Comparison of ENCODE assay signal across 8 cellular contexts in genomic region chr2:23940262-23940975, GRCh38. TPM values are rescaled to one million over a fixed set of nuclear protein-coding genes. Genes with fewer than 3 reads are reported as not detected.
DNase-seq lines count a peak whose midpoint lies in the region; ATAC-seq and TF ChIP-seq lines count a peak whose summit lies in the region.

UBXN2A (plus strand) TSS chr2:23940463; CDS start chr2:23958315, 17,852 bp downstream.

- H3K4me3 Mint-ChIP-seq in activated CD8-positive, alpha-beta memory T cell treated with anti-CD3 and anti-CD28 coated beads, Interleukin-2, amount 10 ng/mL, durations not matched to agents 7 days and 5 days: peak within 1 kb of the TSS; percentile 86
- H3K4me3 Mint-ChIP-seq in endothelial cell (ENCODE audit: unreplicated experiment): peak within 1 kb of the TSS; percentile 99
- peak within 1 kb of the TSS; percentile 93 for H3K4me3 Mint-ChIP-seq in mesothelial cell of epicardium

- CTCF ChIA-PET in activated CD8-positive, alpha-beta memory T cell treated with anti-CD3 and anti-CD28 coated beads, Interleukin-2, amount 10 ng/mL, durations not matched to agents 7 days and 5 days (lab: Charles Lee): interaction anchor here (1.3 to 4.9 kb wide), 3 partner anchors 12 to 116 kb away, joined by 3 to 66 read pairs (median 4); partner anchors contain the start of gene ATAD2B

- no peaks in the 10 kb centered on the region for H3K9me3 Mint-ChIP-seq in activated CD8-positive, alpha-beta memory T cell treated with anti-CD3 and anti-CD28 coated beads, Interleukin-2, amount 10 ng/mL, durations not matched to agents 7 days and 5 days (ENCODE audit: low read depth)
- H3K9me3 Mint-ChIP-seq in endothelial cell (ENCODE audit: unreplicated experiment): no peaks in the 10 kb centered on the region
- no peaks in the 10 kb centered on the region for H3K9me3 Mint-ChIP-seq in mesothelial cell of epicardium

- H3K27ac Mint-ChIP-seq in activated CD8-positive, alpha-beta memory T cell treated with anti-CD3 and anti-CD28 coated beads, Interleukin-2, amount 10 ng/mL, durations not matched to agents 7 days and 5 days: peak within 1 kb of the TSS; percentile 93
- H3K27ac Mint-ChIP-seq in endothelial cell (ENCODE audit: unreplicated experiment) (peak within 1 kb of the TSS; percentile 83), mesothelial cell of epicardium (peak within 1 kb of the TSS; percentile 98)

- H3K36me3 Mint-ChIP-seq in activated CD8-positive, alpha-beta memory T cell treated with anti-CD3 and anti-CD28 coated beads, Interleukin-2, amount 10 ng/mL, durations not matched to agents 7 days and 5 days: peaks cover 12% of the 10 kb centered on the region
- peaks cover 11% of the 10 kb centered on the region for H3K36me3 Mint-ChIP-seq in endothelial cell (ENCODE audit: low read depth, unreplicated experiment)
- H3K36me3 Mint-ChIP-seq in mesothelial cell of epicardium: peaks cover 8% of the 10 kb centered on the region

- TF ChIP-seq CTCF in endothelial cell (IDR thresholded peaks at IDR 0.05; ENCODE audit: unreplicated experiment) (no peak), mesothelial cell of epicardium (IDR thresholded peaks at IDR 0.05; ENCODE audit: unreplicated experiment) (no peak)

- H3K4me1 Mint-ChIP-seq in activated CD8-positive, alpha-beta memory T cell treated with anti-CD3 and anti-CD28 coated beads, Interleukin-2, amount 10 ng/mL, durations not matched to agents 7 days and 5 days: peaks cover 25% of the 10 kb centered on the region
- peaks cover 18% of the 10 kb centered on the region for H3K4me1 Mint-ChIP-seq in endothelial cell (ENCODE audit: unreplicated experiment)
- H3K4me1 Mint-ChIP-seq in mesothelial cell of epicardium: peaks cover 28% of the 10 kb centered on the region

- peaks cover 14% of the 10 kb centered on the region for H3K27me3 Mint-ChIP-seq in activated CD8-positive, alpha-beta memory T cell treated with anti-CD3 and anti-CD28 coated beads, Interleukin-2, amount 10 ng/mL, durations not matched to agents 7 days and 5 days
- H3K27me3 Mint-ChIP-seq in endothelial cell (ENCODE audit: unreplicated experiment) (peaks cover 2% of the 10 kb centered on the region), mesothelial cell of epicardium (ENCODE audit: low read depth) (no peaks in the 10 kb centered on the region)

- ATAC-seq in GM19438 (IDR thresholded peaks at IDR 0.05; ENCODE audit: low read depth, unreplicated experiment) (peak; percentile 71), HG03558 (IDR thresholded peaks at IDR 0.05; ENCODE audit: extremely low read depth, unreplicated experiment) (peak; percentile 50)
- peak; percentile 91 for ATAC-seq in activated CD8-positive, alpha-beta memory T cell treated with anti-CD3 and anti-CD28 coated beads, Interleukin-2, amount 10 ng/mL, durations not matched to agents 7 days and 5 days

- DNase-seq in CMK (ENCODE audit: low read depth) (peak; percentile 37), NOMO-1 treated with DMSO at 0.1 percent for 48 hours (lab: John Stamatoyannopoulos, UW; ENCODE audit: unreplicated experiment) (peak; percentile 64), endothelial cell (ENCODE audit: low spot score) (peak; percentile 84), mesothelial cell of epicardium (ENCODE audit: low spot score in 2 of 2, unreplicated experiment in 2 of 2) (peak; percentile 70 to 84)
- DNase-seq in activated CD8-positive, alpha-beta memory T cell treated with anti-CD3 and anti-CD28 coated beads, Interleukin-2, amount 10 ng/mL, durations not matched to agents 7 days and 5 days: peak; percentile 78
- peak; percentile 67 to 74 for DNase-seq in stimulated activated CD8-positive, alpha-beta memory T cell treated with anti-CD3 and anti-CD28 coated beads, Interleukin-15, amount 100 ng/mL, for 48 hours (ENCODE audit: low read depth in 2 of 2)

RNA-seq across cellular contexts. Expression of gene UBXN2A, which starts in this region (rescaled TPM):
- 10 to 100 TPM; 10.5 to 13.1 TPM for total RNA-seq in activated CD8-positive, alpha-beta memory T cell treated with anti-CD3 and anti-CD28 coated beads, Interleukin-2, amount 10 ng/mL, durations not matched to agents 7 days and 5 days
- 14.9 TPM for total RNA-seq in endothelial cell (ENCODE audit: unreplicated experiment)
- 21.0 to 23.0 TPM (median 22.1 TPM) in 3 replicates for total RNA-seq in mesothelial cell of epicardium

Comparison
In these comparisons a context has a peak if more than half of its experiments do, and no peak if none do; other contexts are left out.
1. Peak in every context shown above with its lines: DNase-seq and ATAC-seq.